Comparison of ENCODE assay signal across 18 cellular contexts in the genomic region with DNA sequence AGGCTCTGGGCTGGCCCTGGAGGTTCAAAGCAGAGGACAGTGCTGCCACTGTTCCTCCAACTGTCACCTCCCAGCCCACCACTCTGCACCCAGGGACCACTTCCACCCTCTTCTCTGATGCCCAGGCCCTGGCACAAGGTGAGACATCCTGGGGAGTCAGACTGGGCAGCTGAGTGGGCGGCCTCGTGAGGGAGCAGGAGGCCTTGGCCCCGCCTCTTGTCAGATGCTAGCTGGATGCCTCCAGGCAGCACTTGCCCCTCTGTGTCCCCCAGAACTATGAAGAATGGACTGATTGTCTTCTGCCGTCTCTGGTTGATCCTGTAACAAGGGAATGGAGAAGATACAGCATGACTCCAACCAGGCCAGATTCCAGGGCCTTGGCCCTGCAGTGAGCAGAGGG.
"Had no signal": no experiment of that assay in that cellular context is flagged by ENCODE, and none has a peak within 500 bp of the region (broad histone marks: within the 10 kb centered on the region; RNA-seq: fewer than 3 reads in every experiment).

No MANE protein-coding gene starts in this region.

- H3K4me1 ChIP-seq: colonic mucosa, foreskin keratinocyte had no signal

- H3K4me3 Mint-ChIP-seq: nephron progenitor cell had no signal

- H3K27ac Mint-ChIP-seq: nephron progenitor cell had no signal

- DNase-seq: cerebellar nuclear complex; colonic mucosa; dermis blood vessel endothelial cell; erythroblast; foreskin keratinocyte; heart right ventricle; islet precursor cell; left ventricle myocardium inferior; mesenchymal stem cell; midbrain; nephron progenitor cell; ovary; small intestine; stimulated activated CD4-positive, alpha-beta T cell treated with anti-CD3 and anti-CD28 coated beads, Interleukin-12 subunit alpha, Interleukin-12 subunit beta, amount 100 ng/mL, for 4 hours; stimulated activated naive CD4-positive, alpha-beta T cell treated with Interleukin-2 at 50 U/mL for 16 hours; trophoblast cell had no signal

- FAIRE-seq: small intestine had no signal

- H3K9me3 Mint-ChIP-seq: nephron progenitor cell had no signal

- H3K27me3 ChIP-seq: ovary had no signal

- H3K4me3 ChIP-seq: colonic mucosa, heart right ventricle, left ventricle myocardium inferior, lung, ovary had no signal

- H3K27ac ChIP-seq: colonic mucosa, foreskin keratinocyte, heart right ventricle, left ventricle myocardium inferior, ovary had no signal

- H3K9me3 ChIP-seq: colonic mucosa, heart right ventricle, left ventricle myocardium inferior, ovary had no signal

- ATAC-seq: foreskin keratinocyte, heart right ventricle, right cardiac atrium had no signal

- H3K36me3 ChIP-seq: colonic mucosa, heart right ventricle, left ventricle myocardium inferior, ovary had no signal
